1 cellular context compared by ENCODE assay signal in the genomic region with DNA sequence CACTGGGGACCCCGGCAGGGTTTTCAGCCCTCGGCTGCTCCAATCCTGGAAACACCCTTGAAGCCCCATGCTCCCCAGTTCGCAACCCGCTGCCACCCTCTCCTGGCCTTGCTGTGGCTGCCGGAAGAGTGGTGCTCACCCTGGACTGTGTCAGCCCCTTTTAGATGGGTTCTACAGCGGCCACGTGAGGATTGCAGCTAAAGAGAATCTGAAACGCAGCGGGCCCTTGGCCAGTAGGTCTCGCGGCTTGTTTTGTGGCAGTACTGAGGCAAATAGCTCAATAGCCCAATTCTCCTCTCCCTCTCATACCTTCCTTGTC.
TF ChIP-seq lines count a peak whose summit lies in the region.

No MANE protein-coding gene starts in this region.

TF ChIP-seq in GM23338, 12 proteins besides CTCF, POLR2A, EP300 and RAD21 (continued from another document):
- TF ChIP-seq, protein P1, sequence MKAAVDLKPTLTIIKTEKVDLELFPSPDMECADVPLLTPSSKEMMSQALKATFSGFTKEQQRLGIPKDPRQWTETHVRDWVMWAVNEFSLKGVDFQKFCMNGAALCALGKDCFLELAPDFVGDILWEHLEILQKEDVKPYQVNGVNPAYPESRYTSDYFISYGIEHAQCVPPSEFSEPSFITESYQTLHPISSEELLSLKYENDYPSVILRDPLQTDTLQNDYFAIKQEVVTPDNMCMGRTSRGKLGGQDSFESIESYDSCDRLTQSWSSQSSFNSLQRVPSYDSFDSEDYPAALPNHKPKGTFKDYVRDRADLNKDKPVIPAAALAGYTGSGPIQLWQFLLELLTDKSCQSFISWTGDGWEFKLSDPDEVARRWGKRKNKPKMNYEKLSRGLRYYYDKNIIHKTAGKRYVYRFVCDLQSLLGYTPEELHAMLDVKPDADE (IDR thresholded peaks at IDR 0.05), result no peak
- TF ChIP-seq, protein P2, sequence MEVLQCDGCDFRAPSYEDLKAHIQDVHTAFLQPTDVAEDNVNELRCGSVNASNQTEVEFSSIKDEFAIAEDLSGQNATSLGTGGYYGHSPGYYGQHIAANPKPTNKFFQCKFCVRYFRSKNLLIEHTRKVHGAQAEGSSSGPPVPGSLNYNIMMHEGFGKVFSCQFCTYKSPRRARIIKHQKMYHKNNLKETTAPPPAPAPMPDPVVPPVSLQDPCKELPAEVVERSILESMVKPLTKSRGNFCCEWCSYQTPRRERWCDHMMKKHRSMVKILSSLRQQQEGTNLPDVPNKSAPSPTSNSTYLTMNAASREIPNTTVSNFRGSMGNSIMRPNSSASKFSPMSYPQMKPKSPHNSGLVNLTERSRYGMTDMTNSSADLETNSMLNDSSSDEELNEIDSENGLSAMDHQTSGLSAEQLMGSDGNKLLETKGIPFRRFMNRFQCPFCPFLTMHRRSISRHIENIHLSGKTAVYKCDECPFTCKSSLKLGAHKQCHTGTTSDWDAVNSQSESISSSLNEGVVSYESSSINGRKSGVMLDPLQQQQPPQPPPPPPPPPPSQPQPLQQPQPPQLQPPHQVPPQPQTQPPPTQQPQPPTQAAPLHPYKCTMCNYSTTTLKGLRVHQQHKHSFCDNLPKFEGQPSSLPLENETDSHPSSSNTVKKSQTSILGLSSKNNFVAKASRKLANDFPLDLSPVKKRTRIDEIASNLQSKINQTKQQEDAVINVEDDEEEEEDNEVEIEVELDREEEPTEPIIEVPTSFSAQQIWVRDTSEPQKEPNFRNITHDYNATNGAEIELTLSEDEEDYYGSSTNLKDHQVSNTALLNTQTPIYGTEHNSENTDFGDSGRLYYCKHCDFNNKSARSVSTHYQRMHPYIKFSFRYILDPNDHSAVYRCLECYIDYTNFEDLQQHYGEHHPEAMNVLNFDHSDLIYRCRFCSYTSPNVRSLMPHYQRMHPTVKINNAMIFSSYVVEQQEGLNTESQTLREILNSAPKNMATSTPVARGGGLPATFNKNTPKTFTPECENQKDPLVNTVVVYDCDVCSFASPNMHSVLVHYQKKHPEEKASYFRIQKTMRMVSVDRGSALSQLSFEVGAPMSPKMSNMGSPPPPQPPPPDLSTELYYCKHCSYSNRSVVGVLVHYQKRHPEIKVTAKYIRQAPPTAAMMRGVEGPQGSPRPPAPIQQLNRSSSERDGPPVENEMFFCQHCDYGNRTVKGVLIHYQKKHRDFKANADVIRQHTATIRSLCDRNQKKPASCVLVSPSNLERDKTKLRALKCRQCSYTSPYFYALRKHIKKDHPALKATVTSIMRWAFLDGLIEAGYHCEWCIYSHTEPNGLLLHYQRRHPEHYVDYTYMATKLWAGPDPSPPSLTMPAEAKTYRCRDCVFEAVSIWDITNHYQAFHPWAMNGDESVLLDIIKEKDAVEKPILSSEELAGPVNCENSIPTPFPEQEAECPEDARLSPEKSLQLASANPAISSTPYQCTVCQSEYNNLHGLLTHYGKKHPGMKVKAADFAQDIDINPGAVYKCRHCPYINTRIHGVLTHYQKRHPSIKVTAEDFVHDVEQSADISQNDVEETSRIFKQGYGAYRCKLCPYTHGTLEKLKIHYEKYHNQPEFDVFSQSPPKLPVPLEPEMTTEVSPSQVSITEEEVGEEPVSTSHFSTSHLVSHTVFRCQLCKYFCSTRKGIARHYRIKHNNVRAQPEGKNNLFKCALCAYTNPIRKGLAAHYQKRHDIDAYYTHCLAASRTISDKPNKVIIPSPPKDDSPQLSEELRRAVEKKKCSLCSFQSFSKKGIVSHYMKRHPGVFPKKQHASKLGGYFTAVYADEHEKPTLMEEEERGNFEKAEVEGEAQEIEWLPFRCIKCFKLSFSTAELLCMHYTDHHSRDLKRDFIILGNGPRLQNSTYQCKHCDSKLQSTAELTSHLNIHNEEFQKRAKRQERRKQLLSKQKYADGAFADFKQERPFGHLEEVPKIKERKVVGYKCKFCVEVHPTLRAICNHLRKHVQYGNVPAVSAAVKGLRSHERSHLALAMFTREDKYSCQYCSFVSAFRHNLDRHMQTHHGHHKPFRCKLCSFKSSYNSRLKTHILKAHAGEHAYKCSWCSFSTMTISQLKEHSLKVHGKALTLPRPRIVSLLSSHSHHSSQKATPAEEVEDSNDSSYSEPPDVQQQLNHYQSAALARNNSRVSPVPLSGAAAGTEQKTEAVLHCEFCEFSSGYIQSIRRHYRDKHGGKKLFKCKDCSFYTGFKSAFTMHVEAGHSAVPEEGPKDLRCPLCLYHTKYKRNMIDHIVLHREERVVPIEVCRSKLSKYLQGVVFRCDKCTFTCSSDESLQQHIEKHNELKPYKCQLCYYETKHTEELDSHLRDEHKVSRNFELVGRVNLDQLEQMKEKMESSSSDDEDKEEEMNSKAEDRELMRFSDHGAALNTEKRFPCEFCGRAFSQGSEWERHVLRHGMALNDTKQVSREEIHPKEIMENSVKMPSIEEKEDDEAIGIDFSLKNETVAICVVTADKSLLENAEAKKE (CRISPR knock-in tag; IDR thresholded peaks at IDR 0.05), result no peak
- TF ChIP-seq JUNB (IDR thresholded peaks at IDR 0.05; ENCODE audit: unreplicated experiment), result no peak
